In the genomic region with DNA sequence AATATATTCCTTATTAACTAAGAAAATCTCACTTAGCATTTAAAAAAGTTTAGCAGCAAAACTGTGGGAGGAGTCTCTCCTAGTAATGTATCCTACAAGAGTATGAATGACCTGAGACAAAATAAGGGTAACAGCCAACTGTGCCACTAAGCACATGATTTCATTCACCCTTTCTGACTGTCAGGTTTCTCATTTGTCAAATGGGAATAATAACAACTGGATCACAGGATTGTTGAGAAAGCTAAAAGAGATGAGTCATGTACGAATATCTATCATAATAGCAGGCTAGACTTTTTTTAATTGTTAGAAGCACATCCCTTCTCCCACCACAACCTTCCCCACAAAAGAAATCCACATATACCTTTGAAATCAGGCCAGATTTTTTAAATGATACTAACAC, we compare ENCODE assay signal across 10 cellular contexts. TPM values are rescaled to one million over a fixed set of nuclear protein-coding genes. Genes with fewer than 3 reads are reported as not detected.
A peak's percentile ranks its signal among the peaks of the same experiment; 100 is the strongest.
DNase-seq lines count a peak whose midpoint lies in the region; FAIRE-seq and TF ChIP-seq lines count a peak whose summit lies in the region.
"Had no signal": no experiment of that assay in that cellular context is flagged by ENCODE, and none has a peak within 500 bp of the region (broad histone marks: within the 10 kb centered on the region; RNA-seq: fewer than 3 reads in every experiment).

No MANE protein-coding gene starts in this region.

- no peak overlapping the region for H3K27ac ChIP-seq in thyroid gland

- intact Hi-C loops in thyroid gland (cut with DNase I), result no loop called here

- no peaks in the 10 kb centered on the region for H3K9me3 Mint-ChIP-seq in progenitor cell of endocrine pancreas (ENCODE audit: low read depth)

- no peaks in the 10 kb centered on the region for H3K4me1 ChIP-seq in thyroid gland

- FAIRE-seq in bronchial epithelial cell (lab: Jason Lieb, UNC) (no peak), islet of Langerhans (lab: Jason Lieb, UNC) (peak; percentile 65), frontal cortex (lab: Jason Lieb, UNC) (no peak)

- TF ChIP-seq POLR2A in thyroid gland (IDR thresholded peaks at IDR 0.05), result no peak

- H3K4me1 Mint-ChIP-seq in progenitor cell of endocrine pancreas (ENCODE audit: low read depth), result no peaks in the 10 kb centered on the region

- WGBS in thyroid gland, 2 donors, result 89 to 95% methylated on average over 1 of the region's 1 CpG

- H3K27me3 ChIP-seq in bronchial epithelial cell (ENCODE audit: control insufficient read depth, insufficient read depth, low read length) (no peaks in the 10 kb centered on the region), thyroid gland (no peaks in the 10 kb centered on the region)

- H3K36me3 ChIP-seq in bronchial epithelial cell (ENCODE audit: control insufficient read depth, insufficient read depth, low read length) (no peaks in the 10 kb centered on the region), thyroid gland (peaks cover 5 to 6% of the 10 kb centered on the region in 2 donors)

- H3K4me3 Mint-ChIP-seq in progenitor cell of endocrine pancreas (ENCODE audit: low read depth), result no peak overlapping the region

- DNase-seq in A172 (ENCODE audit: low spot score) (peak; percentile 40), HS-5 (ENCODE audit: low read depth) (peak; percentile 22), bronchial epithelial cell (ENCODE audit: low read depth) (peak; percentile 65), frontal cortex (ENCODE audit: low spot score in 2 of 2) (no peak), progenitor cell of endocrine pancreas (ENCODE audit: low spot score, unreplicated experiment) (no peak), thyroid gland (no peak), CD1c-positive myeloid dendritic cell (ENCODE audit: extremely low spot score) (no peak)
- DNase-seq: activated T-cell treated with anti-CD3 and anti-CD28 coated beads, Interleukin-2, amount 50 U/mL, for 1 hour; stimulated activated CD4-positive, alpha-beta T cell treated with anti-CD3 and anti-CD28 coated beads, Interleukin-12 subunit alpha, Interleukin-12 subunit beta, amount 100 ng/mL, for 4 hours had no signal

- H3K4me3 ChIP-seq in bronchial epithelial cell (ENCODE audit: low read depth, low read length) (no peak overlapping the region), thyroid gland (replicated peaks in 1 of 3) (no peak overlapping the region)

- no peaks in the 10 kb centered on the region for H3K27me3 Mint-ChIP-seq in progenitor cell of endocrine pancreas

- H3K9me3 ChIP-seq in thyroid gland, result no peaks in the 10 kb centered on the region

- H3K27ac Mint-ChIP-seq in progenitor cell of endocrine pancreas, result no peak overlapping the region

- TF ChIP-seq CTCF in bronchial epithelial cell (IDR thresholded peaks at IDR 0.05; ENCODE audit: insufficient read depth, low read length, severe bottlenecking), result no peak
- no peak for TF ChIP-seq CTCF in progenitor cell of endocrine pancreas (IDR thresholded peaks at IDR 0.05; ENCODE audit: unreplicated experiment)
- no peak for TF ChIP-seq CTCF in thyroid gland (IDR thresholded peaks at IDR 0.05)

- H3K36me3 Mint-ChIP-seq in progenitor cell of endocrine pancreas (ENCODE audit: insufficient read depth), result peaks cover 14% of the 10 kb centered on the region

RNA-seq across cellular contexts. Expression of a gene that starts 39.5 kb away (rescaled TPM):
- total RNA-seq in A172 (2014; rRNA removed; shearing (Covaris generic)), result 18.1 and 21.8 TPM in 2 replicates
- total RNA-seq in bronchial epithelial cell, result 15.0 and 19.3 TPM in 2 replicates
- 27.7 TPM for total RNA-seq in frontal cortex
- total RNA-seq in progenitor cell of endocrine pancreas, result 45.0 TPM in 2 replicates
- 10 to 100 TPM; 24.1 to 27.5 (median 27.0) TPM for total RNA-seq in thyroid gland

Comparison
In these comparisons a context has a peak if more than half of its experiments do, and no peak if none do; other contexts are left out.
1. DNase-seq: peak in A172 (single experiment), HS-5 (single experiment) and bronchial epithelial cell (single experiment); none in frontal cortex (0 of 2), progenitor cell of endocrine pancreas (single experiment), thyroid gland (0 of 2) and CD1c-positive myeloid dendritic cell (single experiment).